ENCODE assay signal across 11 cellular contexts in the genomic region with DNA sequence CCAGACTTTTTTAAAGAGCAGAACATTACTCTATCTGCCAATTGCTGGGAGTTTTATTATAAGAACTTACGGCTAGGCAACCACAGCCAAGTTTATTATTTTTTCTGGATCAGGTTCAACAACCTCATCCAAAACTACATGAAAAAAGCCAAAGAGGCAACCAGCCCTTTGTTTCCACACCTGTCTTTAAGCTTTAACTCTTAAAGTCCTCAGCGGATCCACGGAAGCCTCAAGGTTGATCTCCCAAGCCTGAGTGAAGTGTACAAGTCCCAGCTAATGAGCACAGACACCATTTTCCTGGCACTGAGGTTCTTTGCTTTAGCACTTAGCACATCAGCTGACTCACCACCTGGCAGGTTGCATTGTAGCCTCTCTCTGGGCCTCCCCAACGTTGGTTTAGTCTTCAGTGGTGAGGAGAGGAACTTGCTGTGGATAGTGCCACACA.
DNase-seq lines count a peak whose midpoint lies in the region; ATAC-seq and TF ChIP-seq lines count a peak whose summit lies in the region.
"Had no signal": no experiment of that assay in that cellular context is flagged by ENCODE, and none has a peak within 500 bp of the region (broad histone marks: within the 10 kb centered on the region; RNA-seq: fewer than 3 reads in every experiment).

No MANE protein-coding gene starts in this region.

- DNase-seq in IMR-90 (peak; percentile 66), Panc1 (ENCODE audit: low read depth, low spot score) (no peak), fibroblast of pulmonary artery (ENCODE audit: low read depth) (peak; percentile 63), sciatic nerve (ENCODE audit: low spot score) (no peak), activated gamma-delta T cell treated with Interleukin-2 at 50 U/mL for 16 hours (no peak), epidermal melanocyte (ENCODE audit: insufficient read length, low spot score) (no peak)
- DNase-seq in activated T-cell treated with anti-CD3 and anti-CD28 coated beads, Interleukin-2, amount 50 U/mL, for 1 hour, result no peak
- DNase-seq: activated CD8-positive, alpha-beta memory T cell treated with anti-CD3 and anti-CD28 coated beads, Interleukin-2, amount 10 ng/mL, durations not matched to agents 7 days and 5 days; colonic mucosa; SW 1271 had no signal

- dilution Hi-C loops in IMR-90 (cut with HindIII; ENCODE audit: low sequenced_read_pairs, unreplicated experiment), result no loop called here

- H4K91ac ChIP-seq in IMR-90 (ENCODE audit: insufficient read depth, low read depth, low read length), result no peak overlapping the region

- H4K8ac ChIP-seq in IMR-90 (ENCODE audit: low read depth in 2 of 2, low read length in 2 of 2), result no peak overlapping the region

- TF ChIP-seq CTCF in IMR-90 (conservative IDR thresholded peaks at IDR 0.05; ENCODE audit: low read depth, low read length), result no peak
- TF ChIP-seq CTCF in Panc1 (IDR thresholded peaks at IDR 0.05), result no peak
- TF ChIP-seq CTCF in fibroblast of pulmonary artery (IDR thresholded peaks at IDR 0.05; ENCODE audit: low read length, missing control alignments), result no peak

- H3K4ac ChIP-seq in IMR-90 (ENCODE audit: low read depth, low read length), result no peak overlapping the region

- H3K27me3 ChIP-seq in IMR-90 (ENCODE audit: control insufficient read depth, insufficient read depth, low read length), result no peaks in the 10 kb centered on the region
- no peaks in the 10 kb centered on the region for H3K27me3 ChIP-seq in Panc1 (ENCODE audit: control insufficient read depth, insufficient read depth, low read length)
- H3K27me3 ChIP-seq: colonic mucosa had no signal

- CTCF ChIA-PET in IMR-90 (lab: Yijun Ruan, JAX) (no interaction called here), Panc1 (lab: Charles Lee) (no interaction called here)

- peaks cover 5% of the 10 kb centered on the region for H3K4me1 ChIP-seq in IMR-90 (ENCODE audit: control insufficient read depth, insufficient read depth, low read length)
- peaks cover 26% of the 10 kb centered on the region for H3K4me1 ChIP-seq in Panc1 (ENCODE audit: control insufficient read depth, insufficient read depth, low read length)
- H3K4me1 ChIP-seq: colonic mucosa had no signal

- WGBS in IMR-90 (ENCODE audit: extremely low coverage in 2 of 2, insufficient read length in 1 of 2), 2 experiments, result 20% methylated on average over 1 of the region's 4 CpGs; no CpG with 5 or more reads in 1 of the 2 experiments

- H2BK20ac ChIP-seq in IMR-90 (ENCODE audit: low read depth, low read length), result no peak overlapping the region

- no peak overlapping the region for H3K9ac ChIP-seq in IMR-90 (ENCODE audit: low read depth, low read length)

- H3K79me1 ChIP-seq in IMR-90 (ENCODE audit: low read depth in 1 of 2, low read length in 2 of 2), result peaks cover 0 to 2% of the 10 kb centered on the region in 2 experiments; a peak in 2 of 4 replicates

- BruUV-seq in IMR-90 (replicated peaks; lab: Mats Ljungman, UMichigan) (no TSS peak), Panc1 (replicated peaks; lab: Mats Ljungman, UMichigan) (no TSS peak)

- H2AFZ ChIP-seq in IMR-90 (replicated peaks; ENCODE audit: low read length, poor library complexity), result no peak overlapping the region

- peaks cover 9% of the 10 kb centered on the region; the same call in 1 of the 2 replicates for H3K9me1 ChIP-seq in IMR-90 (ENCODE audit: insufficient read depth, low read length)

- H2AK9ac ChIP-seq in IMR-90 (replicated peaks; ENCODE audit: low read depth, low read length, poor library complexity), result no peak overlapping the region

- no peak overlapping the region for H4K5ac ChIP-seq in IMR-90 (ENCODE audit: low read depth, low read length)

- H3K18ac ChIP-seq in IMR-90 (ENCODE audit: low read depth, low read length), result no peak overlapping the region

- intact Hi-C loops in IMR-90 (cut with micrococcal nuclease) (no loop called here), Panc1 (cut with micrococcal nuclease; ENCODE audit: unreplicated experiment) (no loop called here), sciatic nerve (cut with DNase I) (no loop called here)

- H3K9me3 ChIP-seq in IMR-90 (ENCODE audit: control insufficient read depth, insufficient read depth, low read length) (peaks cover 7% of the 10 kb centered on the region), Panc1 (ENCODE audit: control insufficient read depth, insufficient read depth, low read depth, low read length) (peaks cover 11% of the 10 kb centered on the region; the same call in 1 of the 2 replicates)
- H3K9me3 ChIP-seq: colonic mucosa had no signal

- no peaks in the 10 kb centered on the region for H4K20me1 ChIP-seq in IMR-90 (ENCODE audit: insufficient read depth, low read length)

- TF ChIP-seq POLR2A in IMR-90 (IDR thresholded peaks at IDR 0.05; ENCODE audit: low read depth, low read length), result no peak

- TF ChIP-seq RAD21 in IMR-90 (IDR thresholded peaks at IDR 0.05; ENCODE audit: low read length), result no peak

- H3K23ac ChIP-seq in IMR-90 (ENCODE audit: low read depth, low read length), result no peak overlapping the region

- POLR2A ChIA-PET in IMR-90 (lab: Charles Lee; ENCODE audit: unreplicated experiment) (interaction anchor here (1.0 kb wide), 1 partner anchor 19 kb away, joined by 3 read pairs; no protein-coding TSS in a partner anchor), Panc1 (lab: Charles Lee) (interaction anchor here (1.0 kb wide), 1 partner anchor 9 kb away, joined by 3 read pairs; no protein-coding TSS in a partner anchor)

- peak overlapping the region; percentile 21; the same call in 1 of the 2 replicates for H2AK5ac ChIP-seq in IMR-90 (ENCODE audit: low read depth, low read length)

- H3K4me3 ChIP-seq in IMR-90 (ENCODE audit: insufficient read depth, low read depth, low read length), result no peak overlapping the region
- H3K4me3 ChIP-seq in Panc1 (ENCODE audit: low read depth in 2 of 2, low read length in 2 of 2), result no peak overlapping the region
- no peak overlapping the region for H3K4me3 ChIP-seq in fibroblast of pulmonary artery (replicated peaks; ENCODE audit: low read depth, low read length)
- H3K4me3 ChIP-seq: colonic mucosa had no signal

- H3K14ac ChIP-seq in IMR-90 (replicated peaks; ENCODE audit: low read depth, low read length), result no peak overlapping the region

- no peak; the same call in 1 of the 2 replicates for ATAC-seq in IMR-90 (ENCODE audit: low read depth)
- peak; percentile 73 for ATAC-seq in Panc1
- ATAC-seq in sciatic nerve, result peak; percentile 36
- ATAC-seq in HG03025 (IDR thresholded peaks at IDR 0.05; ENCODE audit: low FRiP score, unreplicated experiment), result no peak
- ATAC-seq: activated CD8-positive, alpha-beta memory T cell treated with anti-CD3 and anti-CD28 coated beads, Interleukin-2, amount 10 ng/mL, durations not matched to agents 7 days and 5 days had no signal

- peaks cover 11% of the 10 kb centered on the region for H3K36me3 ChIP-seq in IMR-90 (ENCODE audit: control insufficient read depth, insufficient read depth, low read length)
- no peaks in the 10 kb centered on the region for H3K36me3 ChIP-seq in Panc1 (ENCODE audit: control insufficient read depth, insufficient read depth, low read length)
- H3K36me3 ChIP-seq: colonic mucosa had no signal

- in situ Hi-C loops in IMR-90 (cut with MboI; ENCODE audit: low sequenced_read_pairs) (no loop called here), Panc1 (cut with HindIII; ENCODE audit: low pct_unique_long_range_greater_than_20kb, low sequenced_read_pairs) (no loop called here)

- H2BK5ac ChIP-seq in IMR-90 (ENCODE audit: low read depth, low read length, poor library complexity, severe bottlenecking), result no peak overlapping the region

- no peak overlapping the region for H3K27ac ChIP-seq in IMR-90 (ENCODE audit: insufficient read depth, low read length)
- peak overlapping the region; percentile 80 for H3K27ac ChIP-seq in Panc1 (ENCODE audit: low read length)
- H3K27ac ChIP-seq: colonic mucosa had no signal

- no peak overlapping the region for H2BK120ac ChIP-seq in IMR-90 (ENCODE audit: low read depth, low read length)

- H2BK15ac ChIP-seq in IMR-90 (ENCODE audit: low read depth, low read length), result no peak overlapping the region

- H3K4me2 ChIP-seq in IMR-90 (ENCODE audit: low read depth, low read length), result no peak overlapping the region

- H3K56ac ChIP-seq in IMR-90 (ENCODE audit: extremely low read depth, insufficient read depth, low read length), result no peak overlapping the region

TF ChIP-seq in IMR-90, 13 proteins besides CTCF, POLR2A, EP300 and RAD21:
- no peak for TF ChIP-seq NFE2L2 (IDR thresholded peaks at IDR 0.05; ENCODE audit: low read depth, low read length)
- TF ChIP-seq SMC3 (IDR thresholded peaks at IDR 0.05; ENCODE audit: low read depth, low read length), result no peak
- no peak for TF ChIP-seq FOS (IDR thresholded peaks at IDR 0.05; ENCODE audit: low read depth, low read length)
- TF ChIP-seq RCOR1 (IDR thresholded peaks at IDR 0.05; ENCODE audit: insufficient replicate concordance, low read length), result no peak
- TF ChIP-seq, protein P1, sequence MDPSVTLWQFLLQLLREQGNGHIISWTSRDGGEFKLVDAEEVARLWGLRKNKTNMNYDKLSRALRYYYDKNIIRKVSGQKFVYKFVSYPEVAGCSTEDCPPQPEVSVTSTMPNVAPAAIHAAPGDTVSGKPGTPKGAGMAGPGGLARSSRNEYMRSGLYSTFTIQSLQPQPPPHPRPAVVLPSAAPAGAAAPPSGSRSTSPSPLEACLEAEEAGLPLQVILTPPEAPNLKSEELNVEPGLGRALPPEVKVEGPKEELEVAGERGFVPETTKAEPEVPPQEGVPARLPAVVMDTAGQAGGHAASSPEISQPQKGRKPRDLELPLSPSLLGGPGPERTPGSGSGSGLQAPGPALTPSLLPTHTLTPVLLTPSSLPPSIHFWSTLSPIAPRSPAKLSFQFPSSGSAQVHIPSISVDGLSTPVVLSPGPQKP (IDR thresholded peaks at IDR 0.05; ENCODE audit: borderline replicate concordance, low read depth, low read length), result no peak
- TF ChIP-seq BHLHE40 (IDR thresholded peaks at IDR 0.05; ENCODE audit: low read depth, low read length), result no peak
- no peak for TF ChIP-seq CEBPB (IDR thresholded peaks at IDR 0.05; ENCODE audit: low read depth, low read length)
- no peak for TF ChIP-seq RFX5 (IDR thresholded peaks at IDR 0.05; ENCODE audit: low read depth, low read length)
- TF ChIP-seq, protein P2, sequence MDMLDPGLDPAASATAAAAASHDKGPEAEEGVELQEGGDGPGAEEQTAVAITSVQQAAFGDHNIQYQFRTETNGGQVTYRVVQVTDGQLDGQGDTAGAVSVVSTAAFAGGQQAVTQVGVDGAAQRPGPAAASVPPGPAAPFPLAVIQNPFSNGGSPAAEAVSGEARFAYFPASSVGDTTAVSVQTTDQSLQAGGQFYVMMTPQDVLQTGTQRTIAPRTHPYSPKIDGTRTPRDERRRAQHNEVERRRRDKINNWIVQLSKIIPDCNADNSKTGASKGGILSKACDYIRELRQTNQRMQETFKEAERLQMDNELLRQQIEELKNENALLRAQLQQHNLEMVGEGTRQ (IDR thresholded peaks at IDR 0.05; ENCODE audit: low read depth, low read length), result no peak
- TF ChIP-seq MXI1 (IDR thresholded peaks at IDR 0.05; ENCODE audit: borderline replicate concordance, low read depth, low read length), result no peak
- no peak for TF ChIP-seq MAZ (IDR thresholded peaks at IDR 0.05; ENCODE audit: borderline replicate concordance, low read depth, low read length)
- no peak for TF ChIP-seq CHD1 (IDR thresholded peaks at IDR 0.05; ENCODE audit: low read depth, low read length)
- TF ChIP-seq MAFK (IDR thresholded peaks at IDR 0.05; ENCODE audit: low read depth, low read length), result no peak

Comparison
In these comparisons a context has a peak if more than half of its experiments do, and no peak if none do; other contexts are left out.
1. ATAC-seq: peak in Panc1 (single experiment) and sciatic nerve (single experiment); none in IMR-90 (single experiment) and HG03025 (single experiment).
2. DNase-seq: peak in IMR-90 (single experiment) and fibroblast of pulmonary artery (single experiment); none in Panc1 (single experiment), sciatic nerve (single experiment), activated gamma-delta T cell treated with Interleukin-2 at 50 U/mL for 16 hours (single experiment), epidermal melanocyte (single experiment) and activated T-cell treated with anti-CD3 and anti-CD28 coated beads, Interleukin-2, amount 50 U/mL, for 1 hour (single experiment).